In genomic region chr13:57624565-57625435, GRCh38 we compare ENCODE assay signal across 1 cellular context.
TF ChIP-seq lines count a peak whose summit lies in the region.

No MANE protein-coding gene starts in this region.

TF ChIP-seq in WTC11, 78 proteins besides CTCF, POLR2A, EP300 and RAD21 (continued from another document):
- TF ChIP-seq JUN (CRISPR knock-in tag; IDR thresholded peaks at IDR 0.05) (no peak), TCF7 (CRISPR knock-in tag; IDR thresholded peaks at IDR 0.05; ENCODE audit: low read depth) (no peak), SP1 (CRISPR knock-in tag; conservative IDR thresholded peaks at IDR 0.05) (no peak), NFE2L1 (CRISPR knock-in tag; IDR thresholded peaks at IDR 0.05) (no peak)
